ENCODE assay signal across 10 cellular contexts in genomic region chr16:30998852-30999761, GRCh38. TPM values are rescaled to one million over a fixed set of nuclear protein-coding genes. Genes with fewer than 3 reads are reported as not detected.
A peak's percentile ranks its signal among the peaks of the same experiment; 100 is the strongest.
DNase-seq lines count a peak whose midpoint lies in the region; ATAC-seq and TF ChIP-seq lines count a peak whose summit lies in the region.
"Had no signal": no experiment of that assay in that cellular context is flagged by ENCODE, and none has a peak within 500 bp of the region (broad histone marks: within the 10 kb centered on the region; RNA-seq: fewer than 3 reads in every experiment).

No MANE protein-coding gene starts in this region.

- peaks cover 8% of the 10 kb centered on the region for H3K27me3 Mint-ChIP-seq in MCF 10A (ENCODE audit: insufficient read depth, unreplicated experiment)
- H3K27me3 Mint-ChIP-seq in T-cell: no peaks in the 10 kb centered on the region

- CTCF ChIA-PET in MCF 10A (lab: Yijun Ruan, JAX) (interaction anchor here (0.6 to 3.3 kb wide), 9 partner anchors 14 to 870 kb away, joined by 3 to 44 read pairs (median 4); partner anchors contain the start of genes HSD3B7, VKORC1 and ZNF843), T-cell (lab: Charles Lee) (interaction anchor here in 1 of 2 donors (0.6 to 0.7 kb wide), 3 partner anchors 15 to 435 kb away, joined by 4 read pairs; no protein-coding TSS in a partner anchor)

- no peaks in the 10 kb centered on the region for H3K9me3 Mint-ChIP-seq in MCF 10A (ENCODE audit: unreplicated experiment)
- H3K9me3 Mint-ChIP-seq in T-cell: no peaks in the 10 kb centered on the region

- TF ChIP-seq POLR2A in breast epithelium (IDR thresholded peaks at IDR 0.05): no peak
- TF ChIP-seq POLR2A in right lobe of liver (IDR thresholded peaks at IDR 0.05): peak; percentile 34

- BruUV-seq in MCF 10A (replicated peaks; lab: Mats Ljungman, UMichigan): no TSS peak

- H3K4me3 Mint-ChIP-seq in MCF 10A (ENCODE audit: unreplicated experiment): no peak overlapping the region
- H3K4me3 Mint-ChIP-seq in T-cell: peak overlapping the region in 1 of 3 donors; percentile 70

- TF ChIP-seq CTCF in MCF 10A (IDR thresholded peaks at IDR 0.05; ENCODE audit: unreplicated experiment) (no peak), breast epithelium (IDR thresholded peaks at IDR 0.05) (no peak), ascending aorta (IDR thresholded peaks at IDR 0.05) (no peak), right lobe of liver (IDR thresholded peaks at IDR 0.05) (no peak)

- H3K36me3 ChIP-seq in breast epithelium: no peaks in the 10 kb centered on the region
- no peaks in the 10 kb centered on the region for H3K36me3 ChIP-seq in ascending aorta
- no peaks in the 10 kb centered on the region for H3K36me3 ChIP-seq in right lobe of liver
- H3K36me3 ChIP-seq in aorta (ENCODE audit: control insufficient read depth in 1 of 2, insufficient read depth in 2 of 2, low read length in 1 of 2): no peaks in the 10 kb centered on the region
- H3K36me3 ChIP-seq: heart right ventricle, Peyer's patch had no signal

- no peaks in the 10 kb centered on the region for H3K27me3 ChIP-seq in breast epithelium
- no peaks in the 10 kb centered on the region for H3K27me3 ChIP-seq in ascending aorta
- no peaks in the 10 kb centered on the region for H3K27me3 ChIP-seq in right lobe of liver
- H3K27me3 ChIP-seq in aorta (ENCODE audit: control insufficient read depth in 1 of 2, insufficient read depth in 2 of 2, low read length in 1 of 2): no peaks in the 10 kb centered on the region
- H3K27me3 ChIP-seq: heart right ventricle, Peyer's patch had no signal

- H3K4me3 ChIP-seq in breast epithelium: no peak overlapping the region
- H3K4me3 ChIP-seq in ascending aorta: no peak overlapping the region
- no peak overlapping the region for H3K4me3 ChIP-seq in right lobe of liver
- no peak overlapping the region for H3K4me3 ChIP-seq in aorta (ENCODE audit: low read length in 2 of 2)
- H3K4me3 ChIP-seq: heart right ventricle, Peyer's patch had no signal

- no peak for DNase-seq in MCF 10A (ENCODE audit: unreplicated experiment)
- no peak for DNase-seq in breast epithelium (ENCODE audit: low spot score in 2 of 2)
- DNase-seq in ascending aorta (ENCODE audit: low spot score in 2 of 2): peak in 1 of 2 donors; percentile 80
- peak; percentile 60 to 85 (median 78) for DNase-seq in right lobe of liver
- peak in 1 of 2 donors; percentile 87 for DNase-seq in aorta
- DNase-seq in T-cell: no peak
- no peak for DNase-seq in T-helper 2 cell
- DNase-seq: heart right ventricle, Peyer's patch had no signal

- POLR2A ChIA-PET in MCF 10A (lab: Yijun Ruan, JAX) (interaction anchor here (0.6 to 2.7 kb wide), 7 partner anchors 34 to 460 kb away, joined by 3 to 13 read pairs (median 3); partner anchors contain the start of genes ARMC5, STX4, ZNF646 and ZNF668), T-cell (lab: Charles Lee) (interaction anchor here (0.6 to 0.7 kb wide), 2 partner anchors 29 to 127 kb away, joined by 6 to 8 read pairs; no protein-coding TSS in a partner anchor)

- intact Hi-C loops in MCF 10A (cut with micrococcal nuclease): loop anchor here (5.0 kb wide), 1 partner anchor 33 kb away; the partner anchor contains the start of gene STX4
- intact Hi-C loops in breast epithelium (cut with DNase I; ENCODE audit: low total_unique reads): loop anchor here (1.0 to 10.0 kb wide), 2 partner anchors 30 to 446 kb away; partner anchors contain the start of gene ZNF843
- intact Hi-C loops in ascending aorta (cut with DNase I): loop anchor here (5.0 kb wide), 3 partner anchors 42 to 873 kb away; partner anchors contain the start of genes SETD1A, VKORC1 and ZNF267
- intact Hi-C loops in right lobe of liver (cut with DNase I): loop anchor here in 1 of 2 donors (10.0 kb wide), 1 partner anchor 436 kb away; no protein-coding TSS in a partner anchor
- intact Hi-C loops in aorta (cut with DNase I): loop anchor here in 1 of 2 donors (5.0 kb wide), 2 partner anchors 73 to 143 kb away; partner anchors contain the start of genes ZNF646 and ZNF668

- H3K9me3 ChIP-seq in breast epithelium: no peaks in the 10 kb centered on the region
- no peaks in the 10 kb centered on the region for H3K9me3 ChIP-seq in ascending aorta
- H3K9me3 ChIP-seq in right lobe of liver: no peaks in the 10 kb centered on the region
- no peaks in the 10 kb centered on the region for H3K9me3 ChIP-seq in aorta (ENCODE audit: control insufficient read depth, low read length)
- H3K9me3 ChIP-seq: heart right ventricle, Peyer's patch had no signal

- peak; percentile 6 to 52 (median 50) for ATAC-seq in right lobe of liver
- no peak for ATAC-seq in aorta (ENCODE audit: low FRiP score)
- ATAC-seq in T-cell (replicated peaks in 1 of 4): no peak
- no peak for ATAC-seq in HG03025 (IDR thresholded peaks at IDR 0.05; ENCODE audit: low FRiP score, unreplicated experiment)
- ATAC-seq: heart right ventricle had no signal

- whole genome bisulfite sequencing in right lobe of liver (ENCODE audit: insufficient coverage, low coverage, low lambda C conversion rate, missing lambda C conversion rate): 17% methylated on average over 1 of the region's 6 CpGs
- 7 to 11% methylated on average over 6 of the region's 6 CpGs for WGBS in aorta, 2 donors

- H3K4me1 Mint-ChIP-seq in MCF 10A (ENCODE audit: insufficient read depth, unreplicated experiment): peaks cover 11% of the 10 kb centered on the region
- peaks cover 0 to 11% (median 9%) of the 10 kb centered on the region in 3 donors for H3K4me1 Mint-ChIP-seq in T-cell

- H3K27ac ChIP-seq in breast epithelium (peak overlapping the region in 1 of 2 donors; percentile 91), ascending aorta (peak overlapping the region; percentile 90 to 94), right lobe of liver (peak overlapping the region; percentile 52 to 99 (median 95)), aorta (ENCODE audit: low read depth in 1 of 2, low read length in 2 of 2) (peak overlapping the region; percentile 19 to 29)

- H3K4me1 ChIP-seq in breast epithelium: peaks cover 0 to 7% of the 10 kb centered on the region in 2 donors
- H3K4me1 ChIP-seq in ascending aorta: peaks cover 9 to 27% of the 10 kb centered on the region in 2 donors
- peaks cover 0 to 59% (median 20%) of the 10 kb centered on the region in 4 donors for H3K4me1 ChIP-seq in right lobe of liver
- no peaks in the 10 kb centered on the region for H3K4me1 ChIP-seq in aorta (ENCODE audit: control insufficient read depth in 1 of 2, insufficient read depth in 2 of 2, low read length in 2 of 2)

- H3K36me3 Mint-ChIP-seq in MCF 10A (ENCODE audit: insufficient read depth, unreplicated experiment) (no peaks in the 10 kb centered on the region), T-cell (no peaks in the 10 kb centered on the region)

- peak overlapping the region; percentile 70 for H3K27ac Mint-ChIP-seq in MCF 10A (ENCODE audit: low read depth, unreplicated experiment)
- H3K27ac Mint-ChIP-seq in T-cell: no peak overlapping the region

RNA-seq across cellular contexts. Expression of gene STX1B, which starts 11.3 kb away (rescaled TPM):
- total RNA-seq in MCF 10A (2022) (0.42 and 0.91 TPM in 2 replicates), breast epithelium (1 to 10 TPM; 1.6 to 2.6 (median 2.6) TPM), ascending aorta (2.0 TPM), right lobe of liver (1 to 10 TPM in 4 of 6 experiments, under 1 TPM in 2; 0.61 to 4.5 (median 2.6) TPM), aorta (under 1 TPM; 0.84 to 0.93 TPM), T-cell (1 to 10 TPM; 2.3 to 3.9 (median 3.4) TPM)
- polyA plus RNA-seq in aorta: 1 to 10 TPM in 1 of 2 donors, under 1 TPM in 1; 0.13 to 2.2 TPM

RNA-seq across cellular contexts. Expression of gene HSD3B7, which starts 14.1 kb away (rescaled TPM):
- total RNA-seq in MCF 10A (2022) (5.0 and 5.3 TPM in 2 replicates), breast epithelium (10 to 100 TPM; 12.1 to 27.8 (median 26.9) TPM), ascending aorta (35.2 TPM), right lobe of liver (100 to 1,000 TPM in 3 of 6 experiments, 10 to 100 TPM in 3; 54.6 to 219 (median 86.9) TPM), aorta (10 to 100 TPM; 13.6 to 31.3 TPM), T-cell (1 to 10 TPM in 3 of 5 donors, under 1 TPM in 2; 0.33 to 3.5 (median 1.3) TPM)
- polyA plus RNA-seq in aorta: 10 to 100 TPM in 1 of 2 donors, 1 to 10 TPM in 1; 8.6 to 10.4 TPM

RNA-seq across cellular contexts. Expression of gene STX4, which starts 34.3 kb away (rescaled TPM):
- total RNA-seq in MCF 10A (2022): 66.7 and 89.2 TPM in 2 replicates
- 10 to 100 TPM; 44.3 to 59.0 (median 52.2) TPM for total RNA-seq in breast epithelium
- total RNA-seq in ascending aorta: 79.1 TPM
- 10 to 100 TPM; 18.8 to 52.8 (median 23.6) TPM for total RNA-seq in right lobe of liver
- total RNA-seq in aorta: 10 to 100 TPM; 73.5 to 88.6 TPM
- 100 to 1,000 TPM in 1 of 2 donors, 10 to 100 TPM in 1; 52.8 to 121 TPM for polyA plus RNA-seq in aorta
- total RNA-seq in T-cell: 100 to 1,000 TPM in 2 of 5 donors, 10 to 100 TPM in 3; 73.9 to 110 (median 94.6) TPM

RNA-seq across cellular contexts. Expression of gene SETD1A, which starts 41.6 kb away (rescaled TPM):
- 15.0 and 15.8 TPM in 2 replicates for total RNA-seq in MCF 10A (2022)
- total RNA-seq in breast epithelium: 1 to 10 TPM; 4.8 to 5.6 (median 5.1) TPM
- total RNA-seq in ascending aorta: 8.3 TPM
- total RNA-seq in right lobe of liver: 1 to 10 TPM; 3.7 to 7.4 (median 6.9) TPM
- total RNA-seq in aorta: 10 to 100 TPM; 16.4 to 19.7 TPM
- polyA plus RNA-seq in aorta: 1 to 10 TPM; 4.4 to 9.7 TPM
- 10 to 100 TPM; 34.6 to 43.6 (median 38.2) TPM for total RNA-seq in T-cell

RNA-seq across cellular contexts. Expression of gene ORAI3, which starts 50.2 kb away (rescaled TPM):
- total RNA-seq in MCF 10A (2022) (16.2 and 21.2 TPM in 2 replicates), breast epithelium (10 to 100 TPM; 20.0 to 40.5 (median 25.9) TPM), ascending aorta (39.0 TPM), right lobe of liver (10 to 100 TPM; 27.7 to 56.6 (median 31.6) TPM), aorta (10 to 100 TPM; 11.8 to 21.7 TPM), T-cell (10 to 100 TPM in 3 of 5 donors, 1 to 10 TPM in 2; 6.6 to 22.3 (median 20.8) TPM)
- polyA plus RNA-seq in aorta: 10 to 100 TPM in 1 of 2 donors, 1 to 10 TPM in 1; 9.1 to 20.8 TPM

Comparison
In these comparisons a context has a peak if more than half of its experiments do, and no peak if none do; other contexts are left out.
1. DNase-seq: peak in right lobe of liver (3 of 3); none in MCF 10A (single experiment), breast epithelium (0 of 2), T-cell (0 of 34) and T-helper 2 cell (0 of 5).
2. ATAC-seq: peak in right lobe of liver (4 of 4); none in aorta (single experiment), T-cell (0 of 4) and HG03025 (single experiment).